Comparison of ENCODE assay signal across 24 cellular contexts in genomic region chr12:67819902-67820301, GRCh38.
"Had no signal": no experiment of that assay in that cellular context is flagged by ENCODE, and none has a peak within 500 bp of the region (broad histone marks: within the 10 kb centered on the region; RNA-seq: fewer than 3 reads in every experiment).

No MANE protein-coding gene starts in this region.

- H3K4me1 ChIP-seq: neural progenitor cell, parathyroid adenoma, vagina had no signal

- DNase-seq: caudate nucleus; cerebellar nuclear complex; cortex of kidney; effector memory CD8-positive, alpha-beta T cell; erythroblast; heart left ventricle; left colon; left ventricle myocardium superior; naive B cell; right cardiac atrium; stimulated activated CD4-positive, alpha-beta T cell treated with anti-CD3 and anti-CD28 coated beads, Interleukin-4, amount 100 ng/mL, for 4 hours; stimulated activated naive CD8-positive, alpha-beta T cell treated with anti-CD3 and anti-CD28 coated beads, Interleukin-15, Interleukin-2, amounts not matched to agents 100 U/mL and 50 U/mL, for 24 hours; trophoblast cell had no signal

- FAIRE-seq: endometrium, frontal cortex, islet of Langerhans had no signal

- H3K27ac ChIP-seq: heart left ventricle, hepatocyte, neural progenitor cell, parathyroid adenoma, vagina had no signal

- H3K4me3 ChIP-seq: heart left ventricle, hepatocyte, lung, neural progenitor cell, thoracic aorta, vagina had no signal

- H3K9me3 ChIP-seq: vagina had no signal

- H2AFZ ChIP-seq: hepatocyte, neural progenitor cell, parathyroid adenoma had no signal

- H3K9ac ChIP-seq: neural progenitor cell, parathyroid adenoma had no signal

- H3K36me3 ChIP-seq: heart left ventricle, neural progenitor cell, thoracic aorta, vagina had no signal

- H3K4me2 ChIP-seq: hepatocyte, neural progenitor cell had no signal

- ATAC-seq: effector memory CD8-positive, alpha-beta T cell; heart left ventricle; left colon; left ventricle myocardium superior; natural killer cell treated with Interleukin-12 subunit alpha and Interleukin-12 subunit beta and Interleukin-15 and Interleukin-18, amount 100 ng/mL, for 72 hours; right cardiac atrium; stimulated activated memory B cell treated with anti-CD40 and anti-IgM and Interleukin-4, amounts not matched to agents 10 μg/mL and 1 μg/mL and 100 μg/mL, for 72 hours; stimulated activated naive CD8-positive, alpha-beta T cell treated with anti-CD3 and anti-CD28 coated beads, Interleukin-15, Interleukin-2, amounts not matched to agents 100 U/mL and 50 U/mL, for 24 hours had no signal

- H3K79me2 ChIP-seq: hepatocyte, parathyroid adenoma had no signal

- H3K27me3 ChIP-seq: heart left ventricle, hepatocyte, neural progenitor cell, vagina had no signal
